In the genomic region with DNA sequence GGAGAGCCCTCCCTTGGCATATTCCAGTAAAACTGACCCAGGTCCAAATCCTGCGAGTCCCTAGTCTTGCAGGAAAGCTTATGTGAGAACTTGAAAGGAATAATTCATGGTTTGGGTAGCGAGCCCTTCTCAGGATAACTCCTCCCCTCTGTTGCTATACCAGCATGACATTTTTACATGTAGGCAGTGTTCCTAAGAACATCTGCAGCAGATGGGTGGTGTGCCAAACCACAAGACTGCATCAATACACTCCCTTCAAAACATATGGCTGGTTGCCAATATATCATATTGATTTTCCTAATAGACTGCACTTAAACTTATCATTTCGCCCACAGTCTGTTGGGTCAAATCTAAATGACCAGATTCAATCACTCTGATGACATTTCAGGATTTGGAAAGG, we compare ENCODE assay signal across 18 cellular contexts. TPM values are rescaled to one million over a fixed set of nuclear protein-coding genes. Genes with fewer than 3 reads are reported as not detected.
A peak's percentile ranks its signal among the peaks of the same experiment; 100 is the strongest.
DNase-seq lines count a peak whose midpoint lies in the region; ATAC-seq and TF ChIP-seq lines count a peak whose summit lies in the region.
"Had no signal": no experiment of that assay in that cellular context is flagged by ENCODE, and none has a peak within 500 bp of the region (broad histone marks: within the 10 kb centered on the region; RNA-seq: fewer than 3 reads in every experiment).

No MANE protein-coding gene starts in this region.

- peaks cover 10 to 29% of the 10 kb centered on the region in 2 donors for H3K4me1 ChIP-seq in left lung

- peak; percentile 11 for DNase-seq in DMS153 treated with DMSO at 0.1 percent for 48 hours (lab: John Stamatoyannopoulos, UW; ENCODE audit: unreplicated experiment)
- peak; percentile 68 for DNase-seq in NCI-H1105 treated with DMSO at 0.1 percent for 48 hours (lab: John Stamatoyannopoulos, UW)
- DNase-seq in left lung = no peak
- DNase-seq in kidney glomerular epithelial cell (lab: John Stamatoyannopoulos, UW) = no peak
- DNase-seq in posterior cingulate gyrus = no peak
- no peak for DNase-seq in HEK293T (ENCODE audit: extremely low spot score)
- no peak for DNase-seq in iPS-NIHi11 (ENCODE audit: low spot score)
- DNase-seq: activated CD4-positive, CD25-positive, alpha-beta regulatory T cell; glutamatergic neuron; Kasumi-1; left colon; NCI-H226; PC-3; right cardiac atrium; stimulated activated naive CD8-positive, alpha-beta T cell treated with anti-CD3 and anti-CD28 coated beads, Interleukin-15, Interleukin-2, amounts not matched to agents 100 U/mL and 50 U/mL, for 24 hours had no signal

- H3K36me3 ChIP-seq in left lung = peaks cover 0 to 68% of the 10 kb centered on the region in 2 donors

- TF ChIP-seq CTCF in left lung (IDR thresholded peaks at IDR 0.05) = no peak

- H3K9me3 Mint-ChIP-seq in dendritic cell treated with granulocyte-macrophage colony-stimulating factor and Interleukin-4, amounts not matched to agents 40 ng/mL and 50 ng/mL, for 4 days = no peaks in the 10 kb centered on the region
- H3K9me3 Mint-ChIP-seq: nephron had no signal

- CTCF ChIA-PET in HEK293T (lab: Yijun Ruan, JAX) = interaction anchor here (1.2 kb wide), 1 partner anchor 81 kb away, joined by 3 read pairs; no protein-coding TSS in a partner anchor

- peak overlapping the region; percentile 60 for H3K27ac Mint-ChIP-seq in dendritic cell treated with granulocyte-macrophage colony-stimulating factor and Interleukin-4, amounts not matched to agents 40 ng/mL and 50 ng/mL, for 4 days

- no peaks in the 10 kb centered on the region for H3K9me3 ChIP-seq in left lung

- H3K4me3 ChIP-seq in left lung = no peak overlapping the region

- H3K27me3 Mint-ChIP-seq in dendritic cell treated with granulocyte-macrophage colony-stimulating factor and Interleukin-4, amounts not matched to agents 40 ng/mL and 50 ng/mL, for 4 days = no peaks in the 10 kb centered on the region
- H3K27me3 Mint-ChIP-seq: activated naive CD8-positive, alpha-beta T cell had no signal

- intact Hi-C loops in dendritic cell treated with granulocyte-macrophage colony-stimulating factor and Interleukin-4, amounts not matched to agents 40 ng/mL and 50 ng/mL, for 4 days (cut with micrococcal nuclease) = loop anchor here (10.0 kb wide), 1 partner anchor 201 kb away; a partner anchor contains a TSS
- intact Hi-C loops in left lung (cut with DNase I) (loop anchor here (5.0 to 10.0 kb wide), 3 partner anchors 79 to 291 kb away; no protein-coding TSS in a partner anchor), posterior cingulate gyrus (cut with DNase I) (loop anchor here (10.0 kb wide), 1 partner anchor 301 kb away; a partner anchor contains a TSS)

- no peaks in the 10 kb centered on the region for H3K27me3 ChIP-seq in left lung

- peak overlapping the region; percentile 50 to 77 for H3K27ac ChIP-seq in left lung

- peaks cover 86% of the 10 kb centered on the region for H3K36me3 Mint-ChIP-seq in dendritic cell treated with granulocyte-macrophage colony-stimulating factor and Interleukin-4, amounts not matched to agents 40 ng/mL and 50 ng/mL, for 4 days (ENCODE audit: low read depth)

- no peak for ATAC-seq in left lung
- ATAC-seq: left colon; PC-3; stimulated activated naive CD8-positive, alpha-beta T cell treated with anti-CD3 and anti-CD28 coated beads, Interleukin-15, Interleukin-2, amounts not matched to agents 100 U/mL and 50 U/mL, for 24 hours had no signal

- no peak overlapping the region for H3K4me3 Mint-ChIP-seq in dendritic cell treated with granulocyte-macrophage colony-stimulating factor and Interleukin-4, amounts not matched to agents 40 ng/mL and 50 ng/mL, for 4 days
- H3K4me3 Mint-ChIP-seq: activated naive CD8-positive, alpha-beta T cell; nephron had no signal

- POLR2A ChIA-PET in HEK293T (lab: Yijun Ruan, JAX) = no interaction called here

- H3K4me1 Mint-ChIP-seq in dendritic cell treated with granulocyte-macrophage colony-stimulating factor and Interleukin-4, amounts not matched to agents 40 ng/mL and 50 ng/mL, for 4 days (ENCODE audit: low read depth) = peaks cover 22% of the 10 kb centered on the region

TF ChIP-seq in HEK293T, 16 proteins besides CTCF, POLR2A, EP300 and RAD21:
- TF ChIP-seq, protein P1, sequence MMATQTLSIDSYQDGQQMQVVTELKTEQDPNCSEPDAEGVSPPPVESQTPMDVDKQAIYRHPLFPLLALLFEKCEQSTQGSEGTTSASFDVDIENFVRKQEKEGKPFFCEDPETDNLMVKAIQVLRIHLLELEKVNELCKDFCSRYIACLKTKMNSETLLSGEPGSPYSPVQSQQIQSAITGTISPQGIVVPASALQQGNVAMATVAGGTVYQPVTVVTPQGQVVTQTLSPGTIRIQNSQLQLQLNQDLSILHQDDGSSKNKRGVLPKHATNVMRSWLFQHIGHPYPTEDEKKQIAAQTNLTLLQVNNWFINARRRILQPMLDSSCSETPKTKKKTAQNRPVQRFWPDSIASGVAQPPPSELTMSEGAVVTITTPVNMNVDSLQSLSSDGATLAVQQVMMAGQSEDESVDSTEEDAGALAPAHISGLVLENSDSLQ (IDR thresholded peaks at IDR 0.05) = no peak
- TF ChIP-seq TARDBP (IDR thresholded peaks at IDR 0.05) (no peak), ARNT (IDR thresholded peaks at IDR 0.05) (no peak), SUZ12 (IDR thresholded peaks at IDR 0.05) (no peak), CTBP1 (IDR thresholded peaks at IDR 0.05; ENCODE audit: borderline replicate concordance) (no peak), FOXK2 (IDR thresholded peaks at IDR 0.05) (no peak), FOXA1 (IDR thresholded peaks at IDR 0.05) (no peak), ELF4 (IDR thresholded peaks at IDR 0.05) (no peak), L3MBTL2 (conservative IDR thresholded peaks at IDR 0.05) (no peak), FOXM1 (IDR thresholded peaks at IDR 0.05; ENCODE audit: borderline replicate concordance) (no peak), BHLHE40 (IDR thresholded peaks at IDR 0.05; ENCODE audit: borderline replicate concordance) (no peak), HDGF (IDR thresholded peaks at IDR 0.05; ENCODE audit: borderline replicate concordance) (no peak), NFRKB (IDR thresholded peaks at IDR 0.05) (no peak), ZNF384 (IDR thresholded peaks at IDR 0.05) (no peak), SP1 (IDR thresholded peaks at IDR 0.05) (no peak), LEF1 (IDR thresholded peaks at IDR 0.05; ENCODE audit: borderline replicate concordance) (no peak)

RNA-seq across cellular contexts. Expression of a gene that starts 19.9 kb away (rescaled TPM):
- total RNA-seq in left lung = 10 to 100 TPM; 53.1 to 71.8 TPM

RNA-seq across cellular contexts. Expression of a gene that starts 20.2 kb away (rescaled TPM):
- total RNA-seq in left lung = 10 to 100 TPM; 32.5 to 36.6 TPM

Comparison
In these comparisons a context has a peak if more than half of its experiments do, and no peak if none do; other contexts are left out.
1. DNase-seq: peak in DMS153 treated with DMSO at 0.1 percent for 48 hours (single experiment) and NCI-H1105 treated with DMSO at 0.1 percent for 48 hours (single experiment); none in left lung (0 of 2), kidney glomerular epithelial cell (single experiment), posterior cingulate gyrus (0 of 10), HEK293T (single experiment) and iPS-NIHi11 (single experiment).